ENCODE assay signal across 1 cellular context in genomic region chr11:83071641-83072591, GRCh38.
A peak's percentile ranks its signal among the peaks of the same experiment; 100 is the strongest.
TF ChIP-seq lines count a peak whose summit lies in the region.

RAB30 (minus strand) TSS chr11:83071897; CDS start chr11:82997316, 74,581 bp downstream.

TF ChIP-seq in K562, 482 proteins besides CTCF, POLR2A, EP300 and RAD21 (continued from another document and continues in another):
- TF ChIP-seq ARID4B (CRISPR knock-in tag; IDR thresholded peaks at IDR 0.05): peak; percentile 59; the same call in 1 of the 2 replicates
- 0 out of 2 replicates have a peak, but pooled peaks have one; percentile 25 for TF ChIP-seq ZNF764 (CRISPR knock-in tag; IDR thresholded peaks at IDR 0.05; ENCODE audit: low read depth)
- TF ChIP-seq IRF9 (tag; IDR thresholded peaks at IDR 0.05): no peak
- no peak for TF ChIP-seq ESRRB (CRISPR knock-in tag; IDR thresholded peaks at IDR 0.05; ENCODE audit: borderline replicate concordance)
- TF ChIP-seq ZNF197 (CRISPR knock-in tag; IDR thresholded peaks at IDR 0.05; ENCODE audit: low read depth): peak; percentile 67; the same call in 1 of the 2 replicates
- no peak for TF ChIP-seq PKNOX1 (IDR thresholded peaks at IDR 0.05)
- no peak for TF ChIP-seq DDX20 (tag; IDR thresholded peaks at IDR 0.05; ENCODE audit: low read depth)
- TF ChIP-seq BHLHE40 (IDR thresholded peaks at IDR 0.05; ENCODE audit: low read length): 0 out of 2 replicates have a peak, but pooled peaks have one; percentile 21
- no peak for TF ChIP-seq RBM34 (IDR thresholded peaks at IDR 0.05; ENCODE audit: borderline replicate concordance, insufficient read depth, low read length)
- TF ChIP-seq GTF2F1 (IDR thresholded peaks at IDR 0.05; ENCODE audit: low read depth, low read length): no peak; the same call in 1 of the 2 replicates
- peak; percentile 52; the same call in 1 of the 2 replicates for TF ChIP-seq NBN (IDR thresholded peaks at IDR 0.05; ENCODE audit: low read depth)
- no peak; the same call in 1 of the 2 replicates for TF ChIP-seq BRD4 (IDR thresholded peaks at IDR 0.05)
- peak in 1 of 2 experiments; percentile 90; a peak in 1 of 3 replicates for TF ChIP-seq CBX3 (IDR thresholded peaks at IDR 0.05; ENCODE audit: borderline replicate concordance in 1 of 2, low read length in 2 of 2)
- peak; percentile 43; the same call in 1 of the 2 replicates for TF ChIP-seq ARID1B (IDR thresholded peaks at IDR 0.05)
- TF ChIP-seq ZFX (CRISPR knock-in tag; IDR thresholded peaks at IDR 0.05): peak; percentile 100
- TF ChIP-seq ZFP30 (CRISPR knock-in tag; IDR thresholded peaks at IDR 0.05; ENCODE audit: borderline replicate concordance): no peak
- TF ChIP-seq JUND (IDR thresholded peaks at IDR 0.05; ENCODE audit: borderline replicate concordance, low read depth, low read length): peak; percentile 98
- TF ChIP-seq JUND (tag; IDR thresholded peaks at IDR 0.05; ENCODE audit: borderline replicate concordance, low read depth, low read length): peak; percentile 99
- peak; percentile 54 for TF ChIP-seq L3MBTL2 (IDR thresholded peaks at IDR 0.05)
- peak; percentile 31 for TF ChIP-seq ZFP36 (IDR thresholded peaks at IDR 0.05; ENCODE audit: low read depth, low read length, partially characterized antibody)
- TF ChIP-seq AFF1 (IDR thresholded peaks at IDR 0.05; ENCODE audit: low read depth in 1 of 2, partially characterized antibody in 2 of 2): peak; percentile 55 to 97
- TF ChIP-seq CTBP1 (IDR thresholded peaks at IDR 0.05; ENCODE audit: borderline replicate concordance): peak; percentile 90
- TF ChIP-seq RCOR1 (IDR thresholded peaks at IDR 0.05; ENCODE audit: borderline replicate concordance in 1 of 2, low read depth in 2 of 2, low read length in 2 of 2): peak in 1 of 2 experiments; percentile 78; a peak in 3 of 4 replicates
- TF ChIP-seq ZNF76 (CRISPR knock-in tag; IDR thresholded peaks at IDR 0.05; ENCODE audit: borderline replicate concordance): no peak
- TF ChIP-seq, protein P1, sequence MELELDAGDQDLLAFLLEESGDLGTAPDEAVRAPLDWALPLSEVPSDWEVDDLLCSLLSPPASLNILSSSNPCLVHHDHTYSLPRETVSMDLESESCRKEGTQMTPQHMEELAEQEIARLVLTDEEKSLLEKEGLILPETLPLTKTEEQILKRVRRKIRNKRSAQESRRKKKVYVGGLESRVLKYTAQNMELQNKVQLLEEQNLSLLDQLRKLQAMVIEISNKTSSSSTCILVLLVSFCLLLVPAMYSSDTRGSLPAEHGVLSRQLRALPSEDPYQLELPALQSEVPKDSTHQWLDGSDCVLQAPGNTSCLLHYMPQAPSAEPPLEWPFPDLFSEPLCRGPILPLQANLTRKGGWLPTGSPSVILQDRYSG (tag; conservative IDR thresholded peaks at IDR 0.05; ENCODE audit: low read depth): no peak
- TF ChIP-seq ZBTB17 (CRISPR knock-in tag; IDR thresholded peaks at IDR 0.05): 0 out of 2 replicates have a peak, but pooled peaks have one; percentile 11
- TF ChIP-seq ZKSCAN8 (CRISPR knock-in tag; IDR thresholded peaks at IDR 0.05): peak; percentile 42; the same call in 1 of the 2 replicates
- TF ChIP-seq FIP1L1 (IDR thresholded peaks at IDR 0.05; ENCODE audit: low read depth, low read length, poor library complexity, severe bottlenecking): no peak
- TF ChIP-seq ZNF551 (CRISPR knock-in tag; IDR thresholded peaks at IDR 0.05): no peak
- TF ChIP-seq HNRNPK (IDR thresholded peaks at IDR 0.05; ENCODE audit: low read depth, low read length, poor library complexity, severe bottlenecking): no peak
- 0 out of 2 replicates have a peak, but pooled peaks have one; percentile 4 for TF ChIP-seq SMC3 (conservative IDR thresholded peaks at IDR 0.05; ENCODE audit: insufficient read depth, low read depth, low read length)
- peak; percentile 54 for TF ChIP-seq HNRNPLL (IDR thresholded peaks at IDR 0.05; ENCODE audit: low read depth, low read length, poor library complexity, severe bottlenecking)
- peak; percentile 97 for TF ChIP-seq LCOR (CRISPR knock-in tag; IDR thresholded peaks at IDR 0.05)
- TF ChIP-seq, protein P2, sequence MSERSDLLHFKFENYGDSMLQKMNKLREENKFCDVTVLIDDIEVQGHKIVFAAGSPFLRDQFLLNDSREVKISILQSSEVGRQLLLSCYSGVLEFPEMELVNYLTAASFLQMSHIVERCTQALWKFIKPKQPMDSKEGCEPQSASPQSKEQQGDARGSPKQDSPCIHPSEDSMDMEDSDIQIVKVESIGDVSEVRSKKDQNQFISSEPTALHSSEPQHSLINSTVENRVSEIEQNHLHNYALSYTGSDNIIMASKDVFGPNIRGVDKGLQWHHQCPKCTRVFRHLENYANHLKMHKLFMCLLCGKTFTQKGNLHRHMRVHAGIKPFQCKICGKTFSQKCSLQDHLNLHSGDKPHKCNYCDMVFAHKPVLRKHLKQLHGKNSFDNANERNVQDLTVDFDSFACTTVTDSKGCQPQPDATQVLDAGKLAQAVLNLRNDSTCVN (CRISPR knock-in tag; IDR thresholded peaks at IDR 0.05): peak; percentile 74; the same call in 1 of the 2 replicates
- TF ChIP-seq YY1 (IDR thresholded peaks at IDR 0.05; ENCODE audit: borderline replicate concordance in 1 of 3, control insufficient read depth in 1 of 3, extremely low read depth in 1 of 3, insufficient read depth in 3 of 3, insufficient read length in 1 of 3, insufficient replicate concordance in 2 of 3, low read depth in 1 of 3, low read length in 2 of 3): peak; percentile 79 to 98 (median 93)
- 0 out of 2 replicates have a peak, but pooled peaks have one; percentile 16 for TF ChIP-seq XRCC5 (IDR thresholded peaks at IDR 0.05; ENCODE audit: low read depth, low read length)
- 0 out of 4 replicates have a peak, but pooled peaks of 1 of the 2 experiments have one; percentile 79 for TF ChIP-seq TEAD1 (CRISPR knock-in tag; IDR thresholded peaks at IDR 0.05)
- no peak; the same call in 1 of the 2 replicates for TF ChIP-seq FOXJ2 (tag; IDR thresholded peaks at IDR 0.05)
- TF ChIP-seq, protein P3, sequence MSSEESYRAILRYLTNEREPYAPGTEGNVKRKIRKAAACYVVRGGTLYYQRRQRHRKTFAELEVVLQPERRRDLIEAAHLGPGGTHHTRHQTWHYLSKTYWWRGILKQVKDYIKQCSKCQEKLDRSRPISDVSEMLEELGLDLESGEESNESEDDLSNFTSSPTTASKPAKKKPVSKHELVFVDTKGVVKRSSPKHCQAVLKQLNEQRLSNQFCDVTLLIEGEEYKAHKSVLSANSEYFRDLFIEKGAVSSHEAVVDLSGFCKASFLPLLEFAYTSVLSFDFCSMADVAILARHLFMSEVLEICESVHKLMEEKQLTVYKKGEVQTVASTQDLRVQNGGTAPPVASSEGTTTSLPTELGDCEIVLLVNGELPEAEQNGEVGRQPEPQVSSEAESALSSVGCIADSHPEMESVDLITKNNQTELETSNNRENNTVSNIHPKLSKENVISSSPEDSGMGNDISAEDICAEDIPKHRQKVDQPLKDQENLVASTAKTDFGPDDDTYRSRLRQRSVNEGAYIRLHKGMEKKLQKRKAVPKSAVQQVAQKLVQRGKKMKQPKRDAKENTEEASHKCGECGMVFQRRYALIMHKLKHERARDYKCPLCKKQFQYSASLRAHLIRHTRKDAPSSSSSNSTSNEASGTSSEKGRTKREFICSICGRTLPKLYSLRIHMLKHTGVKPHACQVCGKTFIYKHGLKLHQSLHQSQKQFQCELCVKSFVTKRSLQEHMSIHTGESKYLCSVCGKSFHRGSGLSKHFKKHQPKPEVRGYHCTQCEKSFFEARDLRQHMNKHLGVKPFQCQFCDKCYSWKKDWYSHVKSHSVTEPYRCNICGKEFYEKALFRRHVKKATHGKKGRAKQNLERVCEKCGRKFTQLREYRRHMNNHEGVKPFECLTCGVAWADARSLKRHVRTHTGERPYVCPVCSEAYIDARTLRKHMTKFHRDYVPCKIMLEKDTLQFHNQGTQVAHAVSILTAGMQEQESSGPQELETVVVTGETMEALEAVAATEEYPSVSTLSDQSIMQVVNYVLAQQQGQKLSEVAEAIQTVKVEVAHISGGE (CRISPR knock-in tag; IDR thresholded peaks at IDR 0.05): peak in 1 of 3 experiments; percentile 75; a peak in 1 of 6 replicates
- peak; percentile 42; the same call in 1 of the 2 replicates for TF ChIP-seq ZNF263 (CRISPR knock-in tag; IDR thresholded peaks at IDR 0.05; ENCODE audit: borderline replicate concordance)
- TF ChIP-seq NEUROD1 (IDR thresholded peaks at IDR 0.05; ENCODE audit: borderline replicate concordance, low read depth, low read length, partially characterized antibody): no peak
- peak; percentile 99 for TF ChIP-seq ATF3 (IDR thresholded peaks at IDR 0.05)
- TF ChIP-seq ATF3 (CRISPR knock-in tag; conservative IDR thresholded peaks at IDR 0.05): peak; percentile 76; the same call in 1 of the 2 replicates
- TF ChIP-seq SOX6 (IDR thresholded peaks at IDR 0.05): peak; percentile 66
- TF ChIP-seq GTF2E2 (tag; IDR thresholded peaks at IDR 0.05): 0 out of 2 replicates have a peak, but pooled peaks have one; percentile 49
